11 cellular contexts compared by ENCODE assay signal in genomic region chr4:3452376-3452775, GRCh38. TPM values are rescaled to one million over a fixed set of nuclear protein-coding genes. Genes with fewer than 3 reads are reported as not detected.
A peak's percentile ranks its signal among the peaks of the same experiment; 100 is the strongest.
DNase-seq lines count a peak whose midpoint lies in the region; ATAC-seq and TF ChIP-seq lines count a peak whose summit lies in the region.
"Had no signal": no experiment of that assay in that cellular context is flagged by ENCODE, and none has a peak within 500 bp of the region (broad histone marks: within the 10 kb centered on the region; RNA-seq: fewer than 3 reads in every experiment).

No MANE protein-coding gene starts in this region.

- ATAC-seq in SK-N-SH treated with all-trans-retinoic acid at 6 μM for 48 hours (peak; percentile 64), foreskin keratinocyte (no peak), HG02642 (IDR thresholded peaks at IDR 0.05; ENCODE audit: poor library complexity, unreplicated experiment) (no peak), HG02588 (IDR thresholded peaks at IDR 0.05; ENCODE audit: unreplicated experiment) (no peak)
- ATAC-seq: activated T-cell treated with anti-CD3 and anti-CD28 coated beads, Interleukin-2, amount 50 U/mL, for 4 hours had no signal

- H3K27me3 ChIP-seq in left ventricle myocardium inferior (ENCODE audit: low read depth) = no peaks in the 10 kb centered on the region
- no peaks in the 10 kb centered on the region for H3K27me3 ChIP-seq in right atrium auricular region
- no peaks in the 10 kb centered on the region for H3K27me3 ChIP-seq in foreskin keratinocyte

- intact Hi-C loops in left ventricle myocardium inferior (cut with micrococcal nuclease) = no loop called here

- TF ChIP-seq CTCF in left ventricle myocardium inferior (IDR thresholded peaks at IDR 0.05; ENCODE audit: borderline replicate concordance) (peak; percentile 50), right atrium auricular region (IDR thresholded peaks at IDR 0.05) (peak in 1 of 2 donors; percentile 32), foreskin keratinocyte (conservative IDR thresholded peaks at IDR 0.05) (peak; percentile 38)

- H3K9me3 ChIP-seq in left ventricle myocardium inferior (replicated peaks) = peaks cover 31% of the 10 kb centered on the region
- H3K9me3 ChIP-seq in right atrium auricular region = peaks cover 0 to 26% of the 10 kb centered on the region in 2 donors

- 67% methylated on average over 7 of the region's 7 CpGs for WGBS in urinary bladder

- DNase-seq in left ventricle myocardium inferior (peak; percentile 12), right atrium auricular region (ENCODE audit: low spot score) (no peak), foreskin keratinocyte (no peak), GM19238 (ENCODE audit: insufficient read length, low spot score) (no peak)
- DNase-seq: activated T-cell treated with anti-CD3 and anti-CD28 coated beads, Interleukin-2, amount 50 U/mL, for 4 hours; C1 segment of cervical spinal cord had no signal

- H3K4me1 ChIP-seq in left ventricle myocardium inferior (no peaks in the 10 kb centered on the region), right atrium auricular region (no peaks in the 10 kb centered on the region), foreskin keratinocyte (no peaks in the 10 kb centered on the region), urinary bladder (ENCODE audit: insufficient read depth) (no peaks in the 10 kb centered on the region)

- H3K36me3 ChIP-seq in left ventricle myocardium inferior (no peaks in the 10 kb centered on the region), right atrium auricular region (no peaks in the 10 kb centered on the region), urinary bladder (ENCODE audit: insufficient read depth) (no peaks in the 10 kb centered on the region)

- H3K4me3 ChIP-seq in left ventricle myocardium inferior (no peak overlapping the region), right atrium auricular region (no peak overlapping the region), urinary bladder (ENCODE audit: low read depth, low read length) (no peak overlapping the region)

- H3K27ac ChIP-seq in left ventricle myocardium inferior (replicated peaks) = no peak overlapping the region
- no peak overlapping the region for H3K27ac ChIP-seq in right atrium auricular region
- no peak overlapping the region for H3K27ac ChIP-seq in foreskin keratinocyte
- H3K27ac ChIP-seq in urinary bladder (ENCODE audit: low read depth) = peak overlapping the region; percentile 40

TF ChIP-seq in SK-N-SH treated with all-trans-retinoic acid at 6 μM for 48 hours, 23 proteins besides CTCF, POLR2A, EP300 and RAD21:
- TF ChIP-seq ZNF565 (CRISPR knock-in tag; conservative IDR thresholded peaks at IDR 0.05; ENCODE audit: low read depth) (no peak), BACH2 (CRISPR knock-in tag; IDR thresholded peaks at IDR 0.05; ENCODE audit: borderline replicate concordance) (no peak), GLIS3 (CRISPR knock-in tag; IDR thresholded peaks at IDR 0.05) (no peak), CSDC2 (CRISPR knock-in tag; IDR thresholded peaks at IDR 0.05) (no peak)

RNA-seq across cellular contexts. Expression of gene HGFAC, which starts 10.6 kb away (rescaled TPM):
- total RNA-seq in left ventricle myocardium inferior (0.80 TPM), right atrium auricular region (not detected), foreskin keratinocyte (not detected in 2 replicates), urinary bladder (0.48 TPM)
- polyA plus RNA-seq in foreskin keratinocyte (not detected in 2 replicates), urinary bladder (0.46 TPM)
- total RNA-seq: HT1080 had no signal

RNA-seq across cellular contexts. Expression of gene DOK7, which starts 10.7 kb away (rescaled TPM):
- total RNA-seq in left ventricle myocardium inferior (46.7 TPM), right atrium auricular region (10 to 100 TPM; 31.0 to 68.9 TPM), foreskin keratinocyte (0.81 and 1.1 TPM in 2 replicates), urinary bladder (2.2 TPM)
- polyA plus RNA-seq in foreskin keratinocyte (0.71 and 1.1 TPM in 2 replicates), urinary bladder (0.96 TPM)
- total RNA-seq: activated T-cell treated with anti-CD3 and anti-CD28 coated beads, Interleukin-2, amount 50 U/mL, for 4 hours; HT1080 had no signal
